1 cellular context compared by ENCODE assay signal in the genomic region with DNA sequence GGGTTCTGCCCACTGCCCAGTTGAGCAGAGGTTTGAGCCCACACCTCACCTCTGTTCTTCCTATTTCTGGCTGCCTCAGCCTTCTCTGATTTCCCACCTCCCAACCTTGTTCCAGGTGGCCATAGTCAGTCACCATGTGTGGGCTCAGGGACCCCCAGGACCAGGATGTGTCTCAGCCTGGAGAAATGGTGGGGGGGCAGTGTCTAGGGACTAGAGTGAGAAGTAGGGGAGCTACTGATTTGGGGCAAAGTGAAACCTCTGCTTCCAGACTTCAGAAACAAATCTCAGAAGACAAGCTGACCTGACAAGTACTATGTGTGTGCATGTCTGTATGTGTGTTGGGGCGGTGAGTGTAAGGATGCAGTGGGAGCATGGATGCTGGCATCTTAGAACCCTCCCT.
TF ChIP-seq lines count a peak whose summit lies in the region.

No MANE protein-coding gene starts in this region.

TF ChIP-seq in WTC11, 78 proteins besides CTCF, POLR2A, EP300 and RAD21 (continued from another document):
- no peak for TF ChIP-seq NFATC4 (CRISPR knock-in tag; IDR thresholded peaks at IDR 0.05)
- TF ChIP-seq FOXP4 (CRISPR knock-in tag; IDR thresholded peaks at IDR 0.05) = no peak
- no peak for TF ChIP-seq MLX (CRISPR knock-in tag; IDR thresholded peaks at IDR 0.05)
- no peak for TF ChIP-seq ZNF219 (CRISPR knock-in tag; IDR thresholded peaks at IDR 0.05; ENCODE audit: borderline replicate concordance)
- TF ChIP-seq AFF4 (CRISPR knock-in tag; IDR thresholded peaks at IDR 0.05; ENCODE audit: borderline replicate concordance) = no peak
- TF ChIP-seq ZNF396 (CRISPR knock-in tag; IDR thresholded peaks at IDR 0.05; ENCODE audit: borderline replicate concordance) = no peak
- TF ChIP-seq, protein P1, sequence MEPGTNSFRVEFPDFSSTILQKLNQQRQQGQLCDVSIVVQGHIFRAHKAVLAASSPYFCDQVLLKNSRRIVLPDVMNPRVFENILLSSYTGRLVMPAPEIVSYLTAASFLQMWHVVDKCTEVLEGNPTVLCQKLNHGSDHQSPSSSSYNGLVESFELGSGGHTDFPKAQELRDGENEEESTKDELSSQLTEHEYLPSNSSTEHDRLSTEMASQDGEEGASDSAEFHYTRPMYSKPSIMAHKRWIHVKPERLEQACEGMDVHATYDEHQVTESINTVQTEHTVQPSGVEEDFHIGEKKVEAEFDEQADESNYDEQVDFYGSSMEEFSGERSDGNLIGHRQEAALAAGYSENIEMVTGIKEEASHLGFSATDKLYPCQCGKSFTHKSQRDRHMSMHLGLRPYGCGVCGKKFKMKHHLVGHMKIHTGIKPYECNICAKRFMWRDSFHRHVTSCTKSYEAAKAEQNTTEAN (CRISPR knock-in tag; IDR thresholded peaks at IDR 0.05) = no peak
